Comparison of ENCODE assay signal across 8 cellular contexts in genomic region chr17:8287651-8288335, GRCh38. TPM values are rescaled to one million over a fixed set of nuclear protein-coding genes. Genes with fewer than 3 reads are reported as not detected.
A peak's percentile ranks its signal among the peaks of the same experiment; 100 is the strongest.
DNase-seq lines count a peak whose midpoint lies in the region; FAIRE-seq and TF ChIP-seq lines count a peak whose summit lies in the region.

No MANE protein-coding gene starts in this region.

- no peak for TF ChIP-seq POLR2A in GM12891 (IDR thresholded peaks at IDR 0.05; ENCODE audit: low read depth, low read length)

- H3K36me3 Mint-ChIP-seq in CD14-positive monocyte (peaks cover 10 to 12% of the 10 kb centered on the region in 2 donors), nephron progenitor cell (ENCODE audit: low read depth) (peaks cover 6% of the 10 kb centered on the region)
- peaks cover 30% of the 10 kb centered on the region for H3K36me3 Mint-ChIP-seq in dendritic cell treated with granulocyte-macrophage colony-stimulating factor and Interleukin-4, amounts not matched to agents 40 ng/mL and 50 ng/mL, for 4 days (ENCODE audit: low read depth)

- DNase-seq in CD14-positive monocyte (ENCODE audit: low spot score) (no peak), LNCaP clone FGC (ENCODE audit: low read depth) (peak; percentile 76), nephron progenitor cell (no peak), hepatic stellate cell (ENCODE audit: low spot score) (no peak), SKM-1 treated with dmso at 0.1 percent for 144 hours (lab: John Stamatoyannopoulos, UW; ENCODE audit: unreplicated experiment) (no peak), GM12891 (ENCODE audit: insufficient read length, low spot score) (no peak), activated gamma-delta T cell treated with Interleukin-2 at 50 U/mL for 16 hours (no peak)

- intact Hi-C loops in CD14-positive monocyte (cut with micrococcal nuclease) = loop anchor here (2.0 to 5.0 kb wide), 3 partner anchors 35 to 85 kb away; partner anchors contain the start of genes CTC1 (in 1 of the 2) and PFAS (in 1 of the 2)
- intact Hi-C loops in dendritic cell treated with granulocyte-macrophage colony-stimulating factor and Interleukin-4, amounts not matched to agents 40 ng/mL and 50 ng/mL, for 4 days (cut with micrococcal nuclease) = loop anchor here (2.0 kb wide), 1 partner anchor 39 kb away; the partner anchor contains the start of genes CTC1 and PFAS

- peak overlapping the region; percentile 62 for H3K4me3 ChIP-seq in LNCaP clone FGC (ENCODE audit: low read depth, low read length)

- H3K4me1 Mint-ChIP-seq in CD14-positive monocyte = peaks cover 42% of the 10 kb centered on the region
- H3K4me1 Mint-ChIP-seq in dendritic cell treated with granulocyte-macrophage colony-stimulating factor and Interleukin-4, amounts not matched to agents 40 ng/mL and 50 ng/mL, for 4 days (ENCODE audit: low read depth) = peaks cover 63% of the 10 kb centered on the region
- H3K4me1 Mint-ChIP-seq in nephron progenitor cell = peaks cover 27% of the 10 kb centered on the region

- TF ChIP-seq CTCF in CD14-positive monocyte (IDR thresholded peaks at IDR 0.05) (no peak), LNCaP clone FGC (IDR thresholded peaks at IDR 0.05; ENCODE audit: control insufficient read depth, extremely low read depth, insufficient read depth) (no peak), nephron progenitor cell (IDR thresholded peaks at IDR 0.05) (no peak)

- peak overlapping the region; percentile 93 to 96 for H3K4me3 Mint-ChIP-seq in CD14-positive monocyte
- peak overlapping the region; percentile 92 for H3K4me3 Mint-ChIP-seq in dendritic cell treated with granulocyte-macrophage colony-stimulating factor and Interleukin-4, amounts not matched to agents 40 ng/mL and 50 ng/mL, for 4 days
- peak overlapping the region; percentile 90 for H3K4me3 Mint-ChIP-seq in nephron progenitor cell

- H3K27me3 Mint-ChIP-seq in CD14-positive monocyte (ENCODE audit: low read depth in 3 of 3) = peaks cover 0 to 1% (median 0%) of the 10 kb centered on the region in 3 donors
- no peaks in the 10 kb centered on the region for H3K27me3 Mint-ChIP-seq in dendritic cell treated with granulocyte-macrophage colony-stimulating factor and Interleukin-4, amounts not matched to agents 40 ng/mL and 50 ng/mL, for 4 days
- no peaks in the 10 kb centered on the region for H3K27me3 Mint-ChIP-seq in nephron progenitor cell (ENCODE audit: low read depth, poor library complexity)

- FAIRE-seq in GM12891 (lab: Jason Lieb, UNC) = no peak

- no peaks in the 10 kb centered on the region for H3K9me3 Mint-ChIP-seq in CD14-positive monocyte
- no peaks in the 10 kb centered on the region for H3K9me3 Mint-ChIP-seq in dendritic cell treated with granulocyte-macrophage colony-stimulating factor and Interleukin-4, amounts not matched to agents 40 ng/mL and 50 ng/mL, for 4 days
- H3K9me3 Mint-ChIP-seq in nephron progenitor cell = no peaks in the 10 kb centered on the region

- peak overlapping the region; percentile 89 to 97 (median 95) for H3K27ac Mint-ChIP-seq in CD14-positive monocyte
- H3K27ac Mint-ChIP-seq in dendritic cell treated with granulocyte-macrophage colony-stimulating factor and Interleukin-4, amounts not matched to agents 40 ng/mL and 50 ng/mL, for 4 days = peak overlapping the region; percentile 95
- no peak overlapping the region for H3K27ac Mint-ChIP-seq in nephron progenitor cell

TF ChIP-seq in GM12891, 5 proteins besides CTCF, POLR2A, EP300 and RAD21:
- TF ChIP-seq POLR2AphosphoS5 (IDR thresholded peaks at IDR 0.05; ENCODE audit: low read depth, low read length) (no peak), TAF1 (IDR thresholded peaks at IDR 0.05; ENCODE audit: low read depth, low read length) (no peak), SPI1 (IDR thresholded peaks at IDR 0.05; ENCODE audit: low read depth, low read length) (no peak), PAX5 (IDR thresholded peaks at IDR 0.05; ENCODE audit: insufficient read depth, low read length, severe bottlenecking) (no peak), POU2F2 (IDR thresholded peaks at IDR 0.05; ENCODE audit: low read depth, low read length) (no peak)
TF ChIP-seq in GM12891: peak in this region for 0.

RNA-seq across cellular contexts. Expression of gene RANGRF, which starts 0.7 kb away (rescaled TPM):
- polyA plus RNA-seq in CD14-positive monocyte = 10 to 100 TPM; 31.7 to 34.3 TPM
- polyA plus RNA-seq in GM12891 (2012; ENCODE audit: low read depth, missing spikeins) = 43.3 TPM

RNA-seq across cellular contexts. Expression of gene SLC25A35, which starts 7.4 kb away (rescaled TPM):
- polyA plus RNA-seq in CD14-positive monocyte = 1 to 10 TPM in 1 of 2 donors, under 1 TPM in 1; 0.96 to 3.8 TPM
- polyA plus RNA-seq in GM12891 (2012; ENCODE audit: low read depth, missing spikeins) = 2.6 TPM

RNA-seq across cellular contexts. Expression of gene ARHGEF15, which starts 22.2 kb away (rescaled TPM):
- not detected for polyA plus RNA-seq in CD14-positive monocyte
- polyA plus RNA-seq in GM12891 (2012; ENCODE audit: low read depth, missing spikeins) = not detected

RNA-seq across cellular contexts. Expression of gene PFAS, which starts 38.7 kb away (rescaled TPM):
- polyA plus RNA-seq in CD14-positive monocyte = 1 to 10 TPM; 4.1 to 4.4 TPM
- 22.8 TPM for polyA plus RNA-seq in GM12891 (2012; ENCODE audit: low read depth, missing spikeins)

RNA-seq across cellular contexts. Expression of gene CTC1, which starts 39.9 kb away (rescaled TPM):
- 1 to 10 TPM; 2.2 to 4.1 TPM for polyA plus RNA-seq in CD14-positive monocyte
- polyA plus RNA-seq in GM12891 (2012; ENCODE audit: low read depth, missing spikeins) = 17.8 TPM
